In the genomic region with DNA sequence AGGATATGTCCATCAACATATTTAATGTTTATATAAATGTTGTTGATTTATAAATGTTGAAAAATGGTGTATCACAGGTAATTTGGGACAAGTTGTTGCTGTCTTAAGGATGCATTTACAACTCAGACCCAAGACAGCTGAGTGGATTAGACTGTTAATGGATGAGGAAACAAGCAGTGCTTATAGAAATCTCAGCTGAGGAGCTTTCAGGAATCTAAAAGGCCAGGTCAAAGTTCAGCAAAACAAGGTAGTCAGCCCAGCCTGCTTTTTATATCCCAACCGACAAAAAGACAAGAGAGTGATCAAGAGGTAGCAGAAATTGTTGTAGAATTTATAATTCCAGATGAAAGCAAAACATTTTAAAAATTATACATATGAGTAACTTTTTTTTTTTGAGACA, we compare ENCODE assay signal across 27 cellular contexts.
"Had no signal": no experiment of that assay in that cellular context is flagged by ENCODE, and none has a peak within 500 bp of the region (broad histone marks: within the 10 kb centered on the region; RNA-seq: fewer than 3 reads in every experiment).

No MANE protein-coding gene starts in this region.

- H3K27me3 ChIP-seq: colonic mucosa, dorsolateral prefrontal cortex, esophagus muscularis mucosa, esophagus squamous epithelium, foreskin keratinocyte, gastrocnemius medialis, gastroesophageal sphincter, heart left ventricle had no signal

- H3K27ac ChIP-seq: colonic mucosa, coronary artery, dorsolateral prefrontal cortex, epithelial cell of prostate, esophagus muscularis mucosa, esophagus squamous epithelium, foreskin keratinocyte, gastrocnemius medialis, gastroesophageal sphincter, heart left ventricle had no signal

- H3K4me3 ChIP-seq: colonic mucosa, coronary artery, dorsolateral prefrontal cortex, esophagus muscularis mucosa, esophagus squamous epithelium, gastrocnemius medialis, gastroesophageal sphincter, heart left ventricle had no signal

- FAIRE-seq: colon, endometrium, endothelial cell of umbilical vein, frontal cortex had no signal

- ATAC-seq: effector memory CD8-positive, alpha-beta T cell; esophagus mucosa; foreskin keratinocyte; gastrocnemius medialis; gastroesophageal sphincter; heart left ventricle had no signal

- H3K36me3 ChIP-seq: colonic mucosa, esophagus muscularis mucosa, esophagus squamous epithelium, gastrocnemius medialis, gastroesophageal sphincter, heart left ventricle had no signal

- H3K9me3 ChIP-seq: colonic mucosa, esophagus muscularis mucosa, esophagus squamous epithelium, gastrocnemius medialis, gastroesophageal sphincter, heart left ventricle had no signal

- H3K4me1 ChIP-seq: colonic mucosa, esophagus muscularis mucosa, esophagus squamous epithelium, foreskin keratinocyte, gastrocnemius medialis, gastroesophageal sphincter, heart left ventricle had no signal

- DNase-seq: colonic mucosa; cortex of kidney; dermis blood vessel endothelial cell; dorsolateral prefrontal cortex; effector CD4-positive, alpha-beta T cell; effector CD8-positive, alpha-beta T cell; effector memory CD4-positive, alpha-beta T cell; effector memory CD8-positive, alpha-beta T cell; endodermal cell; erythroblast; esophagus squamous epithelium; foreskin fibroblast; foreskin keratinocyte; foreskin melanocyte; gastrocnemius medialis; glutamatergic neuron; head of caudate nucleus; heart left ventricle had no signal
